In the genomic region with DNA sequence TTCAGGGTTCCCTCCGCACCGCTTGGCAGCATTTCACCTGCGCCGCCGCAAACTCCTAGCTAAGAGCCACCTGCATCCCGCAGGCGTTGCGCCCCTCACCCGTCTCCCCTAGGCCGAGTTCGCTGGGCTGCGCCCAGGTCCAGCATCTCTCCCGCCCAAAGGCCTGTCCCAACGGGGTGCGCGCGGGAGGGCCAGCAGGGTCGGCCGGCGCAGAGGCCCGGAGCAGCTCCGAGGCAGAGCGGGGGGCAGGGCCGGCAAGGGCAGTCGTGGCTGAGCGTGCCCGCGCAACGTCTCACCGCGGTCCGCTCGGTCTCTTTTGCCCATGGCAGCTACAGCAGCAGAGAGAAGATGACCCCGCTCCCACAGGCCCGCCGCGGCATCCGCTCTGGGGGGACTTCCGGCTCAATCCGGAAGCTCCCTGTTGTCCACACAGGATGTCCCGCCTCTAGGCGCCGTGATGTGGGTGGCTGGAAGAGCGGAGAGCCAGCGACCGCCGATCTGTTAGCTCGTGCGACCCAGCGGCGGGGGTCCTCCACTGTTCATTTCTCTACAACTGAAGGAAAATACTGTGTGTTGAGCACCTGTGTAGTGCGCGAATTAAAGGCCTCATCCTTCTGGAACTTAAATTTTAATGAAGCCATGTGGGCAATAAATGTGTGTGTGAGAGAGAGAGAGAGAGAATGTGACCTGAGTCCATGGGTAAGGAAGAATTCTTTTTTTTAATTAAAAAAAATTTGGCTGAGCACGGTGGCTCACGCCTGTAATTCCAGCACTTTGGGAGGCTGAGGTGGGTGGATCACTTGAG, we compare ENCODE assay signal across 8 cellular contexts. TPM values are rescaled to one million over a fixed set of nuclear protein-coding genes. Genes with fewer than 3 reads are reported as not detected.
DNase-seq lines count a peak whose midpoint lies in the region; ATAC-seq and TF ChIP-seq lines count a peak whose summit lies in the region.

A gene (minus strand): TSS at position 387 of the 805 bp plus-strand sequence. CDS start 63 bp downstream, at position 324.

- H3K4me3 Mint-ChIP-seq in GM23338 (peak within 1 kb of the TSS; percentile 99), neural crest cell (peak within 1 kb of the TSS; percentile 98)

- H2AFZ ChIP-seq in GM23338 = peak within 1 kb of the TSS; percentile 95

- peaks cover 3% of the 10 kb centered on the region; the same call in 1 of the 2 replicates for H3F3A ChIP-seq in GM23338 (replicated peaks; ENCODE audit: low read depth)

- no peak for TF ChIP-seq EP300 in stomach (IDR thresholded peaks at IDR 0.05)

- H3K36me3 Mint-ChIP-seq in GM23338 (ENCODE audit: low read depth) (peaks cover 44% of the 10 kb centered on the region), neural crest cell (ENCODE audit: low read depth) (peaks cover 6% of the 10 kb centered on the region)

- H3K4me1 ChIP-seq in GM23338 (ENCODE audit: insufficient read depth) (peaks cover 11% of the 10 kb centered on the region), stomach (peaks cover 5 to 31% (median 20%) of the 10 kb centered on the region in 4 donors)

- TF ChIP-seq CTCF in GM23338 (conservative IDR thresholded peaks at IDR 0.05; ENCODE audit: low read depth in 2 of 2) = no peak
- no peak for TF ChIP-seq CTCF in foreskin fibroblast (IDR thresholded peaks at IDR 0.05; ENCODE audit: low read depth, low read length)
- no peak for TF ChIP-seq CTCF in neural crest cell (conservative IDR thresholded peaks at IDR 0.05)
- TF ChIP-seq CTCF in stomach (IDR thresholded peaks at IDR 0.05) = no peak

- H4K20me1 ChIP-seq in GM23338 (replicated peaks; ENCODE audit: insufficient read depth) = peaks cover 13% of the 10 kb centered on the region; the same call in 1 of the 2 replicates

- H3K9me2 ChIP-seq in GM23338 (ENCODE audit: insufficient read depth) = no peaks in the 10 kb centered on the region

- H3K79me2 ChIP-seq in GM23338 (replicated peaks; ENCODE audit: insufficient read depth) = peaks cover 18% of the 10 kb centered on the region

- 1 to 2% (median 1%) methylated on average over 21 to 55 of the region's 55 CpGs for WGBS in stomach, 5 donors

- H3K27me3 Mint-ChIP-seq in GM23338 (ENCODE audit: insufficient read depth, low read depth, poor library complexity) = peaks cover 6% of the 10 kb centered on the region
- no peaks in the 10 kb centered on the region for H3K27me3 Mint-ChIP-seq in neural crest cell (ENCODE audit: low read depth)

- H3K4me3 ChIP-seq in GM23338 = peak within 1 kb of the TSS; percentile 97
- peak within 1 kb of the TSS; percentile 92 to 99 for H3K4me3 ChIP-seq in foreskin fibroblast (ENCODE audit: low read depth in 1 of 2, low read length in 2 of 2)
- H3K4me3 ChIP-seq in stomach = peak within 1 kb of the TSS; percentile 87 to 96 (median 95)

- H3K27ac ChIP-seq in GM23338 (ENCODE audit: low read depth) (peak within 1 kb of the TSS; percentile 99), stomach (peak within 1 kb of the TSS; percentile 72 to 89 (median 83))

- intact Hi-C loops in stomach (cut with DNase I; ENCODE audit: low total_unique reads) = no loop called here

- H3K27ac Mint-ChIP-seq in GM23338 = peak within 1 kb of the TSS; percentile 99
- peak within 1 kb of the TSS; percentile 98 for H3K27ac Mint-ChIP-seq in neural crest cell (ENCODE audit: unreplicated experiment)

- no peaks in the 10 kb centered on the region for H3K9me3 ChIP-seq in stomach

- DNase-seq in ELF-1 (ENCODE audit: low read depth, low spot score) (peak; percentile 91), GM23338 (ENCODE audit: low spot score) (peak; percentile 94), Kasumi-1 (lab: John Stamatoyannopoulos, UW) (peak; percentile 81 to 86), SIG-M5 (lab: John Stamatoyannopoulos, UW) (peak; percentile 26), activated gamma-delta T cell (lab: John Stamatoyannopoulos, UW) (peak; percentile 48), foreskin fibroblast (peak; percentile 78 to 92), neural crest cell (ENCODE audit: low read depth, low spot score) (peak; percentile 75), stomach (peak; percentile 82)

- peak within 1 kb of the TSS; percentile 98 for H3K4me2 ChIP-seq in GM23338

- H3K9me3 Mint-ChIP-seq in GM23338 (no peaks in the 10 kb centered on the region; the same call in 2 of the 3 replicates), neural crest cell (no peaks in the 10 kb centered on the region)

- H3K4me1 Mint-ChIP-seq in GM23338 = peaks cover 11% of the 10 kb centered on the region
- peaks cover 25% of the 10 kb centered on the region for H3K4me1 Mint-ChIP-seq in neural crest cell

- H3K36me3 ChIP-seq in GM23338 (ENCODE audit: insufficient read depth) (peaks cover 24% of the 10 kb centered on the region), stomach (peaks cover 15 to 38% (median 37%) of the 10 kb centered on the region in 4 donors)

- ATAC-seq in GM23338 = peak; percentile 98

- no peaks in the 10 kb centered on the region for H3K27me3 ChIP-seq in GM23338 (ENCODE audit: insufficient read depth)
- H3K27me3 ChIP-seq in stomach = no peaks in the 10 kb centered on the region

- no peak for TF ChIP-seq POLR2A in stomach (IDR thresholded peaks at IDR 0.05)

TF ChIP-seq in GM23338, 12 proteins besides CTCF, POLR2A, EP300 and RAD21:
- TF ChIP-seq POLR2AphosphoS5 (IDR thresholded peaks at IDR 0.05; ENCODE audit: low read depth) (peak; percentile 92), ZNF114 (CRISPR knock-in tag; IDR thresholded peaks at IDR 0.05) (no peak), CREB1 (CRISPR knock-in tag; IDR thresholded peaks at IDR 0.05; ENCODE audit: low read depth) (peak; percentile 20; the same call in 1 of the 2 replicates)
- TF ChIP-seq, protein P1, sequence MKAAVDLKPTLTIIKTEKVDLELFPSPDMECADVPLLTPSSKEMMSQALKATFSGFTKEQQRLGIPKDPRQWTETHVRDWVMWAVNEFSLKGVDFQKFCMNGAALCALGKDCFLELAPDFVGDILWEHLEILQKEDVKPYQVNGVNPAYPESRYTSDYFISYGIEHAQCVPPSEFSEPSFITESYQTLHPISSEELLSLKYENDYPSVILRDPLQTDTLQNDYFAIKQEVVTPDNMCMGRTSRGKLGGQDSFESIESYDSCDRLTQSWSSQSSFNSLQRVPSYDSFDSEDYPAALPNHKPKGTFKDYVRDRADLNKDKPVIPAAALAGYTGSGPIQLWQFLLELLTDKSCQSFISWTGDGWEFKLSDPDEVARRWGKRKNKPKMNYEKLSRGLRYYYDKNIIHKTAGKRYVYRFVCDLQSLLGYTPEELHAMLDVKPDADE (IDR thresholded peaks at IDR 0.05) = peak; percentile 76
TF ChIP-seq in GM23338: peak in this region for 3.

RNA-seq across cellular contexts. Expression of the gene that starts here (rescaled TPM):
- total RNA-seq in GM23338 (2014; rRNA removed; shearing (Covaris generic)) = 42.5 and 62.7 TPM in 2 replicates
- polyA plus RNA-seq in GM23338 (2016; fragmentation: Nextera tagmentation; extraction: Ambion mirVana) = 34.9 and 35.1 TPM in 2 replicates
- total RNA-seq in neural crest cell = 63.6 and 67.4 TPM in 2 replicates
- 100 to 1,000 TPM in 1 of 5 donors, 10 to 100 TPM in 4; 16.5 to 103 (median 47.0) TPM for total RNA-seq in stomach
- 10 to 100 TPM; 18.8 to 22.2 (median 21.1) TPM for polyA plus RNA-seq in stomach

Comparison
In these comparisons a context has a peak if more than half of its experiments do, and no peak if none do; other contexts are left out.
1. Peak in every context shown above with its lines: DNase-seq, ATAC-seq, H3K4me3 ChIP-seq and H3K27ac ChIP-seq.
2. DNase-seq: peak in every context shown above with its lines; median percentile 94 in GM23338; 91 in ELF-1; 85 in foreskin fibroblast; 84 in Kasumi-1; 82 in stomach; 75 in neural crest cell; 48 in activated gamma-delta T cell; 26 in SIG-M5.